ENCODE assay signal across 14 cellular contexts in genomic region chr1:184118051-184118450, GRCh38.
DNase-seq lines count a peak whose midpoint lies in the region; ATAC-seq and TF ChIP-seq lines count a peak whose summit lies in the region.
"Had no signal": no experiment of that assay in that cellular context is flagged by ENCODE, and none has a peak within 500 bp of the region (broad histone marks: within the 10 kb centered on the region; RNA-seq: fewer than 3 reads in every experiment).

No MANE protein-coding gene starts in this region.

- H3K18ac ChIP-seq in neuronal stem cell (ENCODE audit: low read length), result no peak overlapping the region

- H3K79me2 ChIP-seq in osteoblast (ENCODE audit: insufficient read depth, low read length), result no peaks in the 10 kb centered on the region

- H2BK120ac ChIP-seq in neuronal stem cell (ENCODE audit: low read depth, low read length), result no peak overlapping the region

- no peak overlapping the region for H4K8ac ChIP-seq in neuronal stem cell (ENCODE audit: low read depth, low read length)

- WGBS in neuronal stem cell (ENCODE audit: extremely low coverage in 2 of 2, insufficient read length in 2 of 2, insufficient replicate concordance in 1 of 2), 2 donors, result no CpG with 5 or more reads among the region's 2 CpGs

- H2BK15ac ChIP-seq in neuronal stem cell (ENCODE audit: low read length), result no peak overlapping the region

- H3K79me1 ChIP-seq in neuronal stem cell (ENCODE audit: low read depth, low read length), result no peaks in the 10 kb centered on the region

- H3K4me3 ChIP-seq in osteoblast (ENCODE audit: insufficient read depth, low read length), result no peak overlapping the region
- H3K4me3 ChIP-seq in neuronal stem cell (ENCODE audit: low read length in 2 of 2), result no peak overlapping the region
- H3K4me3 ChIP-seq: K562, suprapubic skin had no signal

- H4K20me1 ChIP-seq in osteoblast (ENCODE audit: insufficient read depth, low read length), result no peaks in the 10 kb centered on the region

- TF ChIP-seq CTCF in osteoblast (IDR thresholded peaks at IDR 0.05; ENCODE audit: extremely low read depth, low read depth, low read length), result no peak

- H2AK5ac ChIP-seq in neuronal stem cell (ENCODE audit: low read depth, low read length), result no peak overlapping the region

- H4K91ac ChIP-seq in neuronal stem cell (ENCODE audit: low read depth, low read length, poor library complexity), result no peak overlapping the region

- H2AFZ ChIP-seq in osteoblast (ENCODE audit: low read length), result no peak overlapping the region
- no peak overlapping the region for H2AFZ ChIP-seq in neuronal stem cell (ENCODE audit: low read length)

- no peak overlapping the region for H3K9ac ChIP-seq in neuronal stem cell (ENCODE audit: low read depth, low read length, poor library complexity)

- peak; percentile 43 for DNase-seq in DMS 273 treated with DMSO at 0.1 percent for 48 hours (lab: John Stamatoyannopoulos, UW)
- DNase-seq in OCI-M1 (lab: John Stamatoyannopoulos, UW), result peak; percentile 15
- DNase-seq in epithelial cell of prostate (ENCODE audit: low read depth, low spot score), result peak; percentile 92
- DNase-seq in osteoblast (ENCODE audit: insufficient read length, low spot score, missing footprints), result peak; percentile 95
- DNase-seq in NCI-H1417 (lab: John Stamatoyannopoulos, UW), result no peak
- DNase-seq in neuronal stem cell (ENCODE audit: low spot score), result no peak
- DNase-seq: effector memory CD8-positive, alpha-beta T cell; occipital lobe; SHP77 treated with DMSO at 0.1 percent for 48 hours; stimulated activated CD4-positive, alpha-beta T cell treated with anti-CD3 and anti-CD28 coated beads, Interleukin-4, amount 100 ng/mL, for 4 hours had no signal

- H3K27ac ChIP-seq in epithelial cell of prostate, result no peak overlapping the region
- peak overlapping the region; percentile 54 for H3K27ac ChIP-seq in osteoblast (ENCODE audit: low read depth, low read length)
- H3K27ac ChIP-seq in neuronal stem cell (replicated peaks; ENCODE audit: low read length), result no peak overlapping the region
- H3K27ac ChIP-seq: suprapubic skin had no signal

- H2BK5ac ChIP-seq in neuronal stem cell (ENCODE audit: low read length), result no peak overlapping the region

- H3K14ac ChIP-seq in neuronal stem cell (ENCODE audit: low read length), result no peak overlapping the region

- ATAC-seq in HG03108 (IDR thresholded peaks at IDR 0.05; ENCODE audit: unreplicated experiment) (no peak), HG02884 (IDR thresholded peaks at IDR 0.05; ENCODE audit: unreplicated experiment) (no peak)
- ATAC-seq: effector memory CD8-positive, alpha-beta T cell; K562 had no signal

- H3K9me3 ChIP-seq in osteoblast (ENCODE audit: low read depth, low read length), result no peaks in the 10 kb centered on the region
- no peaks in the 10 kb centered on the region for H3K9me3 ChIP-seq in neuronal stem cell (replicated peaks in 1 of 2; ENCODE audit: control insufficient read depth in 2 of 2, insufficient read depth in 1 of 2, low read depth in 1 of 2, low read length in 2 of 2)
- H3K9me3 ChIP-seq: suprapubic skin had no signal

- H3K23ac ChIP-seq in neuronal stem cell (ENCODE audit: low read depth, low read length, poor library complexity), result no peak overlapping the region

- no peak overlapping the region for H2BK12ac ChIP-seq in neuronal stem cell (ENCODE audit: low read length)

- H3K36me3 ChIP-seq in osteoblast (ENCODE audit: insufficient read depth, low read length), result no peaks in the 10 kb centered on the region
- peaks cover 0 to 1% of the 10 kb centered on the region in 2 donors for H3K36me3 ChIP-seq in neuronal stem cell (replicated peaks in 1 of 2; ENCODE audit: control insufficient read depth in 2 of 2, insufficient read depth in 2 of 2, low read length in 2 of 2)
- H3K36me3 ChIP-seq: suprapubic skin had no signal

- no peak overlapping the region for H3K4me2 ChIP-seq in osteoblast (ENCODE audit: insufficient read depth, low read length)
- H3K4me2 ChIP-seq in neuronal stem cell (ENCODE audit: insufficient read depth, low read length, poor library complexity, severe bottlenecking), result no peak overlapping the region

- H3K4ac ChIP-seq in neuronal stem cell (ENCODE audit: low read length), result no peak overlapping the region

- H3K27me3 ChIP-seq in osteoblast (ENCODE audit: insufficient read depth, low read length) (no peaks in the 10 kb centered on the region), neuronal stem cell (ENCODE audit: control insufficient read depth in 3 of 3, insufficient read depth in 3 of 3, low read depth in 1 of 3, low read length in 3 of 3) (no peaks in the 10 kb centered on the region)
- H3K27me3 ChIP-seq: suprapubic skin had no signal

- H3K4me1 ChIP-seq in osteoblast (ENCODE audit: insufficient read depth, low read length) (peaks cover 13% of the 10 kb centered on the region), neuronal stem cell (ENCODE audit: control insufficient read depth in 2 of 2, insufficient read depth in 1 of 2, low read depth in 1 of 2, low read length in 2 of 2) (peaks cover 0 to 5% of the 10 kb centered on the region in 2 donors)
- H3K4me1 ChIP-seq: suprapubic skin had no signal

Comparison
In these comparisons a context has a peak if more than half of its experiments do, and no peak if none do; other contexts are left out.
1. DNase-seq: peak in DMS 273 treated with DMSO at 0.1 percent for 48 hours (single experiment), OCI-M1 (single experiment), epithelial cell of prostate (single experiment) and osteoblast (single experiment); none in NCI-H1417 (0 of 3) and neuronal stem cell (single experiment).